9 cellular contexts compared by ENCODE assay signal in the genomic region with DNA sequence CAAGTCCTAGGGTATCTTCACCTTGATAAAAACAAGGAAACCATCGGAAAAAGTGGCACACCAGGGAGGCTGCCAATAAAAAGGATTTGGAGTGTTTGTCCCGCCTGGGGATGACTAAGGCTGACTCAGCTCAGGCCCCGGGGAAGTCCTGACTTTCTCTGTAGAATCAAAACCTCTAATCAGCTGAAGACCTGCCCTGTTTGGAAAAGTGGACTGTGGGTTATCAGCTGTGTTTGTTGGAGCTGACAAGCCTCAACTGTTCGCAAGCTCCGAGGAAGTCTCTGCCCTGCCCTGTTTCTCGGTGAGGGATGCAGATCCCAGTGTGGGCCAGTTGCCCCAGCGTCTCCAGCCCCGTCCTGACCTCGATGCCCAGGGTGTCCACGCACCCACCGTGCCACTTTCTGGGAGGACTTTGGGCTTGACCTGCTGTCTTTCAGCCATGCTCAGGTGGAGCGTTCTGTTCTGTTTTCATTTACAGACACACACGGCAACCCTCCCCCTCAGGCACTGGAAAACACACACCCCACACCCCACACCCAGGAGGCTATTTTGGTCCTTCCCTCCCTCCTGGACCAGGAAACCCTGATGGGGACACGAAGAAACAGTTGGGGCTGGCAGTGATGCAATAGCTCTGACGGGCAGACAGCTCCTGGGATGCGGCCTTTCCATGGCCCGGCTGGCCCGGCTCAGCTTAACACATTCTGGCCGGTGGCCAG. TPM values are rescaled to one million over a fixed set of nuclear protein-coding genes. Genes with fewer than 3 reads are reported as not detected.
DNase-seq lines count a peak whose midpoint lies in the region; ATAC-seq and TF ChIP-seq lines count a peak whose summit lies in the region.
"Had no signal": no experiment of that assay in that cellular context is flagged by ENCODE, and none has a peak within 500 bp of the region (broad histone marks: within the 10 kb centered on the region; RNA-seq: fewer than 3 reads in every experiment).

No MANE protein-coding gene starts in this region.

- H3K4me3 ChIP-seq in MG63 (no peak overlapping the region), colonic mucosa (no peak overlapping the region), mesodermal cell (ENCODE audit: extremely low read depth, insufficient read depth, low read length, poor library complexity, severe bottlenecking) (no peak overlapping the region)

- H3K9me3 ChIP-seq in MG63 (no peaks in the 10 kb centered on the region), colonic mucosa (no peaks in the 10 kb centered on the region), mesodermal cell (ENCODE audit: control insufficient read depth, low read length) (no peaks in the 10 kb centered on the region)

- H3K9ac ChIP-seq in colonic mucosa (ENCODE audit: low read depth in 2 of 2, low read length in 2 of 2) = peak overlapping the region; percentile 13 to 48

- no peak for TF ChIP-seq CTCF in colonic mucosa (IDR thresholded peaks at IDR 0.05)

- no peak for ATAC-seq in HG03432 (IDR thresholded peaks at IDR 0.05; ENCODE audit: unreplicated experiment)

- intact Hi-C loops in colonic mucosa (cut with DNase I) = no loop called here

- DNase-seq in EL (peak; percentile 88), MG63 (peak; percentile 83), colonic mucosa (peak; percentile 85), NCI-H524 treated with DMSO at 0.1 percent for 48 hours (lab: John Stamatoyannopoulos, UW) (no peak), AML-193 (lab: John Stamatoyannopoulos, UW) (no peak), NCI-H1930 (lab: John Stamatoyannopoulos, UW) (no peak)
- DNase-seq: natural killer cell had no signal

- H3K36me3 ChIP-seq in MG63 (no peaks in the 10 kb centered on the region), colonic mucosa (no peaks in the 10 kb centered on the region), mesodermal cell (ENCODE audit: control insufficient read depth, insufficient read depth, low read length) (no peaks in the 10 kb centered on the region)

- WGBS in mesodermal cell (ENCODE audit: insufficient coverage in 2 of 2), 2 experiments = 59 to 61% methylated on average over 17 to 19 of the region's 19 CpGs

- H3K27me3 ChIP-seq in MG63 (no peaks in the 10 kb centered on the region), colonic mucosa (no peaks in the 10 kb centered on the region)

- H3K27ac ChIP-seq in colonic mucosa (peak overlapping the region; percentile 77), mesodermal cell (ENCODE audit: low read depth, low read length, severe bottlenecking) (peak overlapping the region; percentile 92)

- H3K4me1 ChIP-seq in colonic mucosa = peaks cover 30% of the 10 kb centered on the region
- peaks cover 34% of the 10 kb centered on the region for H3K4me1 ChIP-seq in mesodermal cell (ENCODE audit: control insufficient read depth, insufficient read depth, low read length, poor library complexity, severe bottlenecking)

RNA-seq across cellular contexts. Expression of gene PITPNA, which starts 27.6 kb away (rescaled TPM):
- 15.2 and 39.1 TPM in 2 replicates for total RNA-seq in MG63 (2014; rRNA removed; shearing (Covaris generic); ENCODE audit: low replicate concordance)
- 10 to 100 TPM; 77.8 to 83.2 TPM for total RNA-seq in colonic mucosa
- polyA plus RNA-seq in mesodermal cell (2013, experiment 1 of 2) = 57.0 TPM
- 54.2 TPM for polyA plus RNA-seq in mesodermal cell (2013, experiment 2 of 2)

RNA-seq across cellular contexts. Expression of gene SLC43A2, which starts 38.4 kb away (rescaled TPM):
- 3.9 and 8.3 TPM in 2 replicates for total RNA-seq in MG63 (2014; rRNA removed; shearing (Covaris generic); ENCODE audit: low replicate concordance)
- 10 to 100 TPM; 29.3 to 38.7 TPM for total RNA-seq in colonic mucosa
- polyA plus RNA-seq in mesodermal cell (2013, experiment 1 of 2) = 12.5 TPM
- 11.2 TPM for polyA plus RNA-seq in mesodermal cell (2013, experiment 2 of 2)

RNA-seq across cellular contexts. Expression of gene SCARF1, which starts 55.3 kb away (rescaled TPM):
- not detected in 2 replicates for total RNA-seq in MG63 (2014; rRNA removed; shearing (Covaris generic); ENCODE audit: low replicate concordance)
- total RNA-seq in colonic mucosa = 1 to 10 TPM; 6.3 to 7.7 TPM
- polyA plus RNA-seq in mesodermal cell (2013, experiment 1 of 2) = 22.6 TPM
- 14.6 TPM for polyA plus RNA-seq in mesodermal cell (2013, experiment 2 of 2)

RNA-seq across cellular contexts. Expression of gene RILP, which starts 59.5 kb away (rescaled TPM):
- 4.6 TPM in 1 of 2 replicates, not detected in the other for total RNA-seq in MG63 (2014; rRNA removed; shearing (Covaris generic); ENCODE audit: low replicate concordance)
- total RNA-seq in colonic mucosa = 10 to 100 TPM; 35.7 to 40.4 TPM
- 10.7 TPM for polyA plus RNA-seq in mesodermal cell (2013, experiment 1 of 2)
- 7.9 TPM for polyA plus RNA-seq in mesodermal cell (2013, experiment 2 of 2)

Comparison
In these comparisons a context has a peak if more than half of its experiments do, and no peak if none do; other contexts are left out.
1. DNase-seq: peak in EL (single experiment), MG63 (single experiment) and colonic mucosa (single experiment); none in NCI-H524 treated with DMSO at 0.1 percent for 48 hours (single experiment), AML-193 (0 of 2) and NCI-H1930 (0 of 2).